In genomic region chr14:91750634-91751198, GRCh38 we compare ENCODE assay signal across 21 cellular contexts. TPM values are rescaled to one million over a fixed set of nuclear protein-coding genes. Genes with fewer than 3 reads are reported as not detected.
"Had no signal": no experiment of that assay in that cellular context is flagged by ENCODE, and none has a peak within 500 bp of the region (broad histone marks: within the 10 kb centered on the region; RNA-seq: fewer than 3 reads in every experiment).

No MANE protein-coding gene starts in this region.

- H3K36me3 ChIP-seq: heart right ventricle, lower lobe of right lung, sigmoid colon had no signal

- H3K27me3 Mint-ChIP-seq: activated naive CD4-positive, alpha-beta T cell treated with anti-CD3 and anti-CD28 coated beads, Interleukin-2, amount 50 U/mL, for 24 hours; naive thymus-derived CD4-positive, alpha-beta T cell; type B pancreatic cell had no signal

- H3K4me1 ChIP-seq: sigmoid colon had no signal

- H3K36me3 Mint-ChIP-seq: stimulated activated naive B cell treated with anti-CD40 and anti-IgM and Interleukin-4, amounts not matched to agents 10 μg/mL and 1 μg/mL and 100 μg/mL, for 72 hours; type B pancreatic cell had no signal

- ATAC-seq: activated CD8-positive, alpha-beta T cell treated with anti-CD3 and anti-CD28 coated beads, Interleukin-2, amount 10 ng/mL, durations not matched to agents 7 days and 5 days; body of pancreas; heart right ventricle; left lobe of liver; lower lobe of right lung; naive thymus-derived CD4-positive, alpha-beta T cell; stimulated activated naive B cell treated with anti-CD40 and anti-IgM and Interleukin-4, amounts not matched to agents 10 μg/mL and 1 μg/mL and 100 μg/mL, for 72 hours had no signal

- H3K4me3 ChIP-seq: body of pancreas, heart right ventricle, lower lobe of right lung, sigmoid colon had no signal

- H3K27ac ChIP-seq: body of pancreas, heart right ventricle, lower lobe of right lung, sigmoid colon had no signal

- H3K27ac Mint-ChIP-seq: activated CD8-positive, alpha-beta T cell treated with anti-CD3 and anti-CD28 coated beads, Interleukin-2, amount 10 ng/mL, durations not matched to agents 7 days and 5 days; activated naive CD4-positive, alpha-beta T cell treated with anti-CD3 and anti-CD28 coated beads, Interleukin-2, amount 50 U/mL, for 24 hours; stimulated activated naive B cell treated with anti-CD40 and anti-IgM and Interleukin-4, amounts not matched to agents 10 μg/mL and 1 μg/mL and 100 μg/mL, for 72 hours; type B pancreatic cell had no signal

- H3K9me3 Mint-ChIP-seq: activated naive CD4-positive, alpha-beta T cell treated with anti-CD3 and anti-CD28 coated beads, Interleukin-2, amount 50 U/mL, for 24 hours; stimulated activated naive B cell treated with anti-CD40 and anti-IgM and Interleukin-4, amounts not matched to agents 10 μg/mL and 1 μg/mL and 100 μg/mL, for 72 hours; type B pancreatic cell had no signal

- H3K4me1 Mint-ChIP-seq: activated naive CD4-positive, alpha-beta T cell treated with anti-CD3 and anti-CD28 coated beads, Interleukin-2, amount 50 U/mL, for 24 hours; stimulated activated naive B cell treated with anti-CD40 and anti-IgM and Interleukin-4, amounts not matched to agents 10 μg/mL and 1 μg/mL and 100 μg/mL, for 72 hours had no signal

- DNase-seq: activated CD4-positive, alpha-beta T cell treated with anti-CD3 and anti-CD28 coated beads for 1 hour; activated CD4-positive, alpha-beta T cell treated with anti-CD3 and anti-CD28 coated beads, Interleukin-2, amount 50 U/mL, for 1 hour; activated CD8-positive, alpha-beta T cell treated with anti-CD3 and anti-CD28 coated beads, Interleukin-2, amount 10 ng/mL, durations not matched to agents 7 days and 5 days; activated gamma-delta T cell treated with Interleukin-2 at 50 U/mL for 16 hours; anterior cingulate cortex; body of pancreas; heart right ventricle; kidney; lower lobe of right lung; mesendoderm; naive thymus-derived CD4-positive, alpha-beta T cell; occipital lobe; sigmoid colon; stimulated activated CD4-positive, alpha-beta T cell treated with anti-CD3 and anti-CD28 coated beads, Interleukin-2, amount 100 ng/mL, for 48 hours; stimulated activated CD8-positive, alpha-beta memory T cell treated with anti-CD3 and anti-CD28 coated beads, Interleukin-4, amount 100 ng/mL, for 48 hours; stimulated activated naive B cell treated with anti-CD40 and anti-IgM and Interleukin-4, amounts not matched to agents 10 μg/mL and 1 μg/mL and 100 μg/mL, for 72 hours; T-helper 9 cell had no signal

- H3K9me3 ChIP-seq: body of pancreas, heart right ventricle, lower lobe of right lung, sigmoid colon had no signal

- H3K27me3 ChIP-seq: body of pancreas, heart right ventricle, sigmoid colon had no signal

- H3K4me3 Mint-ChIP-seq: activated CD8-positive, alpha-beta T cell treated with anti-CD3 and anti-CD28 coated beads, Interleukin-2, amount 10 ng/mL, durations not matched to agents 7 days and 5 days; activated naive CD4-positive, alpha-beta T cell treated with anti-CD3 and anti-CD28 coated beads, Interleukin-2, amount 50 U/mL, for 24 hours; naive thymus-derived CD4-positive, alpha-beta T cell; neural crest cell; stimulated activated naive B cell treated with anti-CD40 and anti-IgM and Interleukin-4, amounts not matched to agents 10 μg/mL and 1 μg/mL and 100 μg/mL, for 72 hours; type B pancreatic cell had no signal

RNA-seq across cellular contexts. Expression of gene CATSPERB, which starts 18.8 kb away (rescaled TPM):
- total RNA-seq: left lobe of liver, neural crest cell had no signal
